ENCODE assay signal across 26 cellular contexts in genomic region chr1:21635138-21635535, GRCh38. TPM values are rescaled to one million over a fixed set of nuclear protein-coding genes. Genes with fewer than 3 reads are reported as not detected.
DNase-seq lines count a peak whose midpoint lies in the region; FAIRE-seq and TF ChIP-seq lines count a peak whose summit lies in the region.
"Had no signal": no experiment of that assay in that cellular context is flagged by ENCODE, and none has a peak within 500 bp of the region (broad histone marks: within the 10 kb centered on the region; RNA-seq: fewer than 3 reads in every experiment).

No MANE protein-coding gene starts in this region.

- H3K18ac ChIP-seq in H1 (ENCODE audit: extremely low read depth, low read length), result no peak overlapping the region

- H3K27me3 Mint-ChIP-seq in MCF 10A (ENCODE audit: insufficient read depth, unreplicated experiment), result no peaks in the 10 kb centered on the region
- peaks cover 7% of the 10 kb centered on the region for H3K27me3 Mint-ChIP-seq in nephron (ENCODE audit: low read depth)

- H3K23me2 ChIP-seq in H1 (ENCODE audit: low read depth, low read length), result 0 out of 2 replicates have a peak, but pooled peaks cover 2% of the 10 kb centered on the region

- BruUV-seq in MCF 10A (replicated peaks; lab: Mats Ljungman, UMichigan), result no TSS peak

- H2AFZ ChIP-seq in H1 (ENCODE audit: low read length), result no peak overlapping the region

- H2AK5ac ChIP-seq in H1 (ENCODE audit: low read depth, low read length), result no peak overlapping the region

- H3K56ac ChIP-seq in H1 (replicated peaks; ENCODE audit: insufficient read length, low read depth, low read length), result no peak overlapping the region

- TF ChIP-seq POLR2A in breast epithelium (IDR thresholded peaks at IDR 0.05) (no peak), H1 (IDR thresholded peaks at IDR 0.05; ENCODE audit: control extremely low read depth in 1 of 2, low read depth in 2 of 2, low read length in 2 of 2) (no peak), GM12892 (IDR thresholded peaks at IDR 0.05; ENCODE audit: low read depth, low read length) (no peak)

- FAIRE-seq in H1 (lab: Jason Lieb, UNC) (no peak), GM12892 (lab: Jason Lieb, UNC) (no peak)
- FAIRE-seq: D721Med had no signal

- H3K4me3 ChIP-seq in breast epithelium (no peak overlapping the region), H1 (ENCODE audit: extremely low read depth in 1 of 4, insufficient read depth in 2 of 4, low read depth in 3 of 4, low read length in 4 of 4) (no peak overlapping the region)
- H3K4me3 ChIP-seq: heart left ventricle, psoas muscle, skin epidermis had no signal

- H3K36me3 Mint-ChIP-seq in MCF 10A (ENCODE audit: insufficient read depth, unreplicated experiment) (no peaks in the 10 kb centered on the region), nephron (ENCODE audit: low read depth) (no peaks in the 10 kb centered on the region)

- H4K5ac ChIP-seq in H1 (ENCODE audit: insufficient read length, low read depth, low read length), result no peak overlapping the region

- H3K4me1 ChIP-seq in breast epithelium, result peaks cover 0 to 9% of the 10 kb centered on the region in 2 donors
- peaks cover 3 to 28% (median 9%) of the 10 kb centered on the region in 4 experiments; a peak in 6 of 7 replicates for H3K4me1 ChIP-seq in H1 (replicated peaks in 1 of 4; ENCODE audit: control insufficient read depth in 3 of 4, insufficient read depth in 4 of 4, low read length in 3 of 4)
- H3K4me1 ChIP-seq: BE2C had no signal

- intact Hi-C loops in breast epithelium (cut with DNase I; ENCODE audit: low total_unique reads), result no loop called here
- intact Hi-C loops in MCF 10A (cut with micrococcal nuclease), result no loop called here

- H3K27ac ChIP-seq in breast epithelium (peak overlapping the region; percentile 88), H1 (ENCODE audit: low read depth, low read length) (no peak overlapping the region)
- H3K27ac ChIP-seq: heart left ventricle, psoas muscle, skin epidermis had no signal

- no peak overlapping the region for H2BK15ac ChIP-seq in H1 (ENCODE audit: low read length)

- peak overlapping the region; percentile 21; the same call in 1 of the 2 replicates for H2BK20ac ChIP-seq in H1 (ENCODE audit: low read length)

- H3K27ac Mint-ChIP-seq in MCF 10A (ENCODE audit: low read depth, unreplicated experiment) (no peak overlapping the region), nephron (peak overlapping the region in 2 of 3 experiments; percentile 1 to 78)
- H3K27ac Mint-ChIP-seq: stimulated activated effector memory CD8-positive, alpha-beta T cell treated with anti-CD3 and anti-CD28 coated beads, Interleukin-12 subunit alpha, Interleukin-12 subunit beta, amount 100 ng/mL, for 72 hours had no signal

- H3K4ac ChIP-seq in H1 (replicated peaks; ENCODE audit: insufficient read length, low read depth, low read length), result no peak overlapping the region

- no peaks in the 10 kb centered on the region for H3K9me3 ChIP-seq in breast epithelium
- H3K9me3 ChIP-seq in H1 (ENCODE audit: insufficient read depth in 2 of 2, low read depth in 1 of 2, low read length in 1 of 2), result no peaks in the 10 kb centered on the region
- H3K9me3 ChIP-seq: BE2C, heart left ventricle, psoas muscle had no signal

- 83% methylated on average over 7 of the region's 7 CpGs; no CpG with 5 or more reads in 1 of the 2 experiments for WGBS in H1 (ENCODE audit: extremely low coverage in 1 of 2, insufficient coverage in 1 of 2, insufficient read length in 1 of 2, insufficient replicate concordance in 2 of 2, low coverage in 1 of 2, low lambda C conversion rate in 2 of 2, missing lambda C conversion rate in 1 of 2), 2 experiments

- POLR2A ChIA-PET in MCF 10A (lab: Yijun Ruan, JAX) (no interaction called here), H1 (lab: Charles Lee; ENCODE audit: partially characterized antibody) (no interaction called here)

- H2BK12ac ChIP-seq in H1 (ENCODE audit: low read depth, low read length), result peak overlapping the region; percentile 44; the same call in 1 of the 2 replicates

- no peak overlapping the region for H3K14ac ChIP-seq in H1 (ENCODE audit: insufficient read length)

- CTCF ChIA-PET in MCF 10A (lab: Yijun Ruan, JAX) (interaction anchor here (0.6 kb wide), 1 partner anchor 380 kb away, joined by 3 read pairs; no protein-coding TSS in a partner anchor), H1 (lab: Charles Lee; ENCODE audit: partially characterized antibody) (interaction anchor here (0.5 to 1.5 kb wide), 5 partner anchors 9 to 1978 kb away, joined by 3 to 6 read pairs (median 3); no protein-coding TSS in a partner anchor)

- H3K27me3 ChIP-seq in breast epithelium, result no peaks in the 10 kb centered on the region
- no peaks in the 10 kb centered on the region for H3K27me3 ChIP-seq in H1 (replicated peaks in 1 of 4; ENCODE audit: control insufficient read depth in 3 of 4, extremely low read depth in 1 of 4, insufficient read depth in 3 of 4, low read length in 3 of 4)
- H3K27me3 ChIP-seq: BE2C had no signal

- H4K8ac ChIP-seq in H1 (ENCODE audit: extremely low read depth, insufficient read depth, low read length), result no peak overlapping the region

- H2BK120ac ChIP-seq in H1 (replicated peaks; ENCODE audit: low read depth, low read length), result no peak overlapping the region

- H3K79me2 ChIP-seq in H1 (ENCODE audit: control insufficient read depth in 1 of 2, insufficient read depth in 2 of 2, low read length in 2 of 2), result no peaks in the 10 kb centered on the region

- H4K20me1 ChIP-seq in H1 (replicated peaks in 1 of 2; ENCODE audit: control insufficient read depth in 1 of 2, insufficient read depth in 2 of 2, low read length in 2 of 2), result no peaks in the 10 kb centered on the region

- H4K91ac ChIP-seq in H1 (replicated peaks; ENCODE audit: insufficient read length, low read length), result no peak overlapping the region

- H3K79me1 ChIP-seq in H1 (ENCODE audit: low read depth, low read length), result no peaks in the 10 kb centered on the region

- TF ChIP-seq EP300 in H1 (IDR thresholded peaks at IDR 0.05; ENCODE audit: borderline replicate concordance in 1 of 2, low read depth in 2 of 2, low read length in 2 of 2), result no peak

- peaks cover 22% of the 10 kb centered on the region for H3K4me1 Mint-ChIP-seq in MCF 10A (ENCODE audit: insufficient read depth, unreplicated experiment)
- peaks cover 26% of the 10 kb centered on the region for H3K4me1 Mint-ChIP-seq in nephron
- H3K4me1 Mint-ChIP-seq: stimulated activated effector memory CD8-positive, alpha-beta T cell treated with anti-CD3 and anti-CD28 coated beads, Interleukin-12 subunit alpha, Interleukin-12 subunit beta, amount 100 ng/mL, for 72 hours had no signal

- H3K4me3 Mint-ChIP-seq in MCF 10A (ENCODE audit: unreplicated experiment) (no peak overlapping the region), nephron (peak overlapping the region in 1 of 3 experiments; percentile 7)
- H3K4me3 Mint-ChIP-seq: activated T-cell treated with anti-CD3 and anti-CD28 coated beads, Interleukin-2, amount 50 U/mL, for 4 hours; stimulated activated effector memory CD8-positive, alpha-beta T cell treated with anti-CD3 and anti-CD28 coated beads, Interleukin-12 subunit alpha, Interleukin-12 subunit beta, amount 100 ng/mL, for 72 hours had no signal

- no peak overlapping the region; a peak in 1 of 7 replicates for H3K9ac ChIP-seq in H1 (replicated peaks in 1 of 4; ENCODE audit: extremely low read depth in 1 of 4, low read depth in 3 of 4, low read length in 3 of 4)

- H3K23ac ChIP-seq in H1 (ENCODE audit: insufficient read length), result no peak overlapping the region

- peak overlapping the region; percentile 52; the same call in 1 of the 2 replicates for H2BK5ac ChIP-seq in H1 (ENCODE audit: low read depth, low read length)

- H3K9me3 Mint-ChIP-seq in MCF 10A (ENCODE audit: unreplicated experiment) (no peaks in the 10 kb centered on the region), nephron (no peaks in the 10 kb centered on the region)
- H3K9me3 Mint-ChIP-seq: activated T-cell treated with anti-CD3 and anti-CD28 coated beads, Interleukin-2, amount 50 U/mL, for 4 hours; stimulated activated effector memory CD8-positive, alpha-beta T cell treated with anti-CD3 and anti-CD28 coated beads, Interleukin-12 subunit alpha, Interleukin-12 subunit beta, amount 100 ng/mL, for 72 hours had no signal

- no peak overlapping the region for H3K4me2 ChIP-seq in H1 (ENCODE audit: insufficient read depth in 1 of 2, low read depth in 2 of 2, low read length in 2 of 2)

- TF ChIP-seq CTCF in breast epithelium (IDR thresholded peaks at IDR 0.05), result no peak
- no peak for TF ChIP-seq CTCF in MCF 10A (IDR thresholded peaks at IDR 0.05; ENCODE audit: unreplicated experiment)
- TF ChIP-seq CTCF in H1 (IDR thresholded peaks at IDR 0.05; ENCODE audit: control extremely low read depth in 1 of 3, insufficient read depth in 1 of 3, low read depth in 1 of 3, low read length in 3 of 3), result no peak
- no peak for TF ChIP-seq CTCF in nephron (IDR thresholded peaks at IDR 0.05; ENCODE audit: unreplicated experiment in 3 of 3)

- H3K36me3 ChIP-seq in breast epithelium (no peaks in the 10 kb centered on the region), H1 (ENCODE audit: control insufficient read depth in 2 of 4, insufficient read depth in 4 of 4, low read length in 3 of 4) (no peaks in the 10 kb centered on the region)
- H3K36me3 ChIP-seq: BE2C, heart left ventricle had no signal

- no peak for TF ChIP-seq RAD21 in H1 (IDR thresholded peaks at IDR 0.05 in 1 of 2, conservative IDR thresholded peaks at IDR 0.05 in 1 of 2; ENCODE audit: low read depth in 2 of 2, low read length in 2 of 2)

- DNase-seq in breast epithelium (ENCODE audit: low spot score in 2 of 2) (no peak), MCF 10A (ENCODE audit: unreplicated experiment) (no peak), H1 (ENCODE audit: low read depth in 1 of 2, low spot score in 2 of 2) (no peak), AG20443 (ENCODE audit: low spot score) (no peak), NOMO-1 treated with DMSO at 0.1 percent for 48 hours (lab: John Stamatoyannopoulos, UW; ENCODE audit: unreplicated experiment) (no peak), GM12892 (ENCODE audit: insufficient read length) (no peak)
- DNase-seq in stimulated activated CD4-positive, alpha-beta T cell treated with anti-CD3 and anti-CD28 coated beads, Interleukin-4, amount 100 ng/mL, for 1 hour, result no peak
- DNase-seq: 8988T; activated CD8-positive, alpha-beta memory T cell treated with anti-CD3 and anti-CD28 coated beads for 24 hours; activated naive CD4-positive, alpha-beta T cell; activated T-cell treated with anti-CD3 and anti-CD28 coated beads, Interleukin-2, amount 50 U/mL, for 4 hours; BE2C; dermis blood vessel endothelial cell; heart left ventricle; KBM-7; left ventricle myocardium superior; NCI-H1694; NCI-H774; OCI-M1; psoas muscle; SHP77 treated with DMSO at 0.1 percent for 48 hours; stimulated activated CD4-positive, alpha-beta T cell treated with anti-CD3 and anti-CD28 coated beads, Interleukin-1b, Interleukin-23, amount 100 ng/mL, for 48 hours had no signal

RNA-seq across cellular contexts. Expression of gene RAP1GAP, which starts 34.0 kb away (rescaled TPM):
- 1 to 10 TPM in 2 of 3 donors, under 1 TPM in 1; 0.32 to 7.2 (median 6.0) TPM for total RNA-seq in breast epithelium
- 0.22 TPM in 1 of 2 replicates, not detected in the other for total RNA-seq in MCF 10A (2022)
- 7.8 and 8.4 TPM in 2 replicates for total RNA-seq in H1 (2021; fragmentation: NEBNext Ultra II Directional; extraction: Animal tissue kit (Norgen Biotek cat#: 25700))
- 8.4 and 9.9 TPM in 2 replicates for polyA plus RNA-seq in H1 (2011; rRNA removed)
- polyA plus RNA-seq in H1 (2011; cell fraction: cytosol; rRNA removed), result 8.0 TPM
- 26.1 TPM for polyA plus RNA-seq in H1 (2011; cell fraction: nucleus; rRNA removed)
- polyA plus RNA-seq in H1 (2012, experiment 1 of 2), result 6.9 to 9.7 TPM (median 8.3 TPM) in 4 replicates
- polyA plus RNA-seq in H1 (2012, experiment 2 of 2), result 7.0 TPM
- polyA plus RNA-seq in H1 (2013, experiment 1 of 2), result 5.6 TPM
- 6.1 TPM for polyA plus RNA-seq in H1 (2013, experiment 2 of 2)
- 7.7 and 11.9 TPM in 2 replicates for polyA minus RNA-seq in H1 (2011; rRNA and poly(A)+ RNA removed)
- polyA minus RNA-seq in H1 (2011; cell fraction: cytosol; rRNA and poly(A)+ RNA removed), result 4.9 TPM
- polyA minus RNA-seq in H1 (2011; cell fraction: nucleus; rRNA and poly(A)+ RNA removed), result 6.0 TPM
- polyA plus RNA-seq in GM12892 (2012; ENCODE audit: missing spikeins), result 0.98 TPM
